Comparison of ENCODE assay signal across 17 cellular contexts in genomic region chr5:107633171-107633901, GRCh38. TPM values are rescaled to one million over a fixed set of nuclear protein-coding genes. Genes with fewer than 3 reads are reported as not detected.
DNase-seq lines count a peak whose midpoint lies in the region; ATAC-seq, FAIRE-seq and TF ChIP-seq lines count a peak whose summit lies in the region.
"Had no signal": no experiment of that assay in that cellular context is flagged by ENCODE, and none has a peak within 500 bp of the region (broad histone marks: within the 10 kb centered on the region; RNA-seq: fewer than 3 reads in every experiment).

No MANE protein-coding gene starts in this region.

- no peaks in the 10 kb centered on the region for H3K79me2 ChIP-seq in astrocyte (ENCODE audit: insufficient read depth, low read length)

- H3K4me2 ChIP-seq in astrocyte (ENCODE audit: low read length): peak overlapping the region; percentile 43

- no peaks in the 10 kb centered on the region for H3K9me3 ChIP-seq in astrocyte (ENCODE audit: insufficient read depth, low read depth, low read length)

- no peak overlapping the region for H2AFZ ChIP-seq in astrocyte (ENCODE audit: low read depth, low read length)

- H3K27me3 Mint-ChIP-seq in astrocyte (ENCODE audit: low read depth, unreplicated experiment): no peaks in the 10 kb centered on the region

- peaks cover 12% of the 10 kb centered on the region for H3K4me1 Mint-ChIP-seq in astrocyte (ENCODE audit: low read depth, unreplicated experiment)

- no peak for ATAC-seq in HG02938 (IDR thresholded peaks at IDR 0.05; ENCODE audit: unreplicated experiment)
- no peak for ATAC-seq in GM19328 (IDR thresholded peaks at IDR 0.05; ENCODE audit: unreplicated experiment)
- ATAC-seq: activated naive CD4-positive, alpha-beta T cell treated with anti-CD3 and anti-CD28 coated beads, Interleukin-2, amount 50 U/mL, for 72 hours; foreskin keratinocyte had no signal

- peak; percentile 2 for DNase-seq in A172 (ENCODE audit: low spot score)
- peak; percentile 22 for DNase-seq in KBM-7
- DNase-seq in astrocyte (ENCODE audit: low read depth): peak; percentile 78
- peak; percentile 75 to 86 for DNase-seq in foreskin fibroblast
- DNase-seq in SIG-M5 (lab: John Stamatoyannopoulos, UW): no peak
- DNase-seq in dedifferentiated amniotic fluid mesenchymal stem cell (ENCODE audit: extremely low spot score): no peak
- DNase-seq: activated T-cell treated with anti-CD3 and anti-CD28 coated beads for 4 hours, foreskin keratinocyte, immature natural killer cell, NCI-H1105, NCI-H524 had no signal

- no peak overlapping the region for H3K9ac ChIP-seq in astrocyte (ENCODE audit: low read length)

- peak overlapping the region; percentile 10 for H3K4me3 ChIP-seq in astrocyte (ENCODE audit: insufficient read depth, low read depth, low read length)
- H3K4me3 ChIP-seq in foreskin fibroblast (ENCODE audit: low read depth in 1 of 2, low read length in 2 of 2): no peak overlapping the region

- H3K27ac ChIP-seq in astrocyte (ENCODE audit: low read depth, low read length): no peak overlapping the region
- H3K27ac ChIP-seq: foreskin keratinocyte had no signal

- H3K27ac Mint-ChIP-seq in astrocyte (ENCODE audit: unreplicated experiment): no peak overlapping the region
- H3K27ac Mint-ChIP-seq: activated naive CD4-positive, alpha-beta T cell treated with anti-CD3 and anti-CD28 coated beads, Interleukin-2, amount 50 U/mL, for 72 hours; immature natural killer cell had no signal

- no peak overlapping the region for H3K4me3 Mint-ChIP-seq in astrocyte (ENCODE audit: unreplicated experiment)
- H3K4me3 Mint-ChIP-seq: immature natural killer cell had no signal

- peaks cover 6% of the 10 kb centered on the region for H3K4me1 ChIP-seq in astrocyte (ENCODE audit: insufficient read depth, low read length)
- H3K4me1 ChIP-seq: foreskin keratinocyte had no signal

- no peaks in the 10 kb centered on the region for H4K20me1 ChIP-seq in astrocyte (ENCODE audit: insufficient read depth, low read length)

- no peak for TF ChIP-seq CTCF in astrocyte (IDR thresholded peaks at IDR 0.05; ENCODE audit: insufficient read depth, low read depth, low read length)
- TF ChIP-seq CTCF in foreskin fibroblast (IDR thresholded peaks at IDR 0.05; ENCODE audit: low read depth, low read length): no peak

- no peak for FAIRE-seq in astrocyte (lab: Jason Lieb, UNC)
- FAIRE-seq: A204.1, colon, RCC 7860 had no signal

- in situ Hi-C loops in KBM-7 (cut with MboI; ENCODE audit: low pct_unique_long_range_greater_than_20kb, low sequenced_read_pairs): no loop called here

- no peaks in the 10 kb centered on the region for H3K9me3 Mint-ChIP-seq in astrocyte (ENCODE audit: unreplicated experiment)
- H3K9me3 Mint-ChIP-seq: activated naive CD4-positive, alpha-beta T cell treated with anti-CD3 and anti-CD28 coated beads, Interleukin-2, amount 50 U/mL, for 72 hours; immature natural killer cell had no signal

- H3K36me3 ChIP-seq in astrocyte (ENCODE audit: insufficient read depth, low read length): no peaks in the 10 kb centered on the region

- no peaks in the 10 kb centered on the region for H3K27me3 ChIP-seq in astrocyte (ENCODE audit: insufficient read depth, low read length)
- H3K27me3 ChIP-seq: foreskin keratinocyte had no signal

- H3K36me3 Mint-ChIP-seq in astrocyte (ENCODE audit: low read depth, unreplicated experiment): no peaks in the 10 kb centered on the region
- H3K36me3 Mint-ChIP-seq: activated naive CD4-positive, alpha-beta T cell treated with anti-CD3 and anti-CD28 coated beads, Interleukin-2, amount 50 U/mL, for 72 hours; immature natural killer cell had no signal

RNA-seq across cellular contexts. Expression of gene EFNA5, which starts 37.4 kb away (rescaled TPM):
- 3.0 and 3.4 TPM in 2 replicates for total RNA-seq in A172 (2014; rRNA removed; shearing (Covaris generic))
- total RNA-seq in astrocyte: 50.5 and 59.3 TPM in 2 replicates
- total RNA-seq: activated naive CD4-positive, alpha-beta T cell treated with anti-CD3 and anti-CD28 coated beads, Interleukin-2, amount 50 U/mL, for 72 hours had no signal

Comparison
In these comparisons a context has a peak if more than half of its experiments do, and no peak if none do; other contexts are left out.
1. DNase-seq: peak in A172 (single experiment), KBM-7 (single experiment), astrocyte (single experiment) and foreskin fibroblast (2 of 2); none in SIG-M5 (single experiment) and dedifferentiated amniotic fluid mesenchymal stem cell (single experiment).
2. RNA of gene EFNA5, which starts 37.4 kb away (total RNA-seq): 50.5 to 59.3 TPM in astrocyte; 3.0 to 3.4 TPM in A172; every median in the first group is over 10 times any median in the second.